Comparison of ENCODE assay signal across 9 cellular contexts in genomic region chr6:159978291-159979135, GRCh38. TPM values are rescaled to one million over a fixed set of nuclear protein-coding genes. Genes with fewer than 3 reads are reported as not detected.
DNase-seq lines count a peak whose midpoint lies in the region; ATAC-seq and TF ChIP-seq lines count a peak whose summit lies in the region.
"Had no signal": no experiment of that assay in that cellular context is flagged by ENCODE, and none has a peak within 500 bp of the region (broad histone marks: within the 10 kb centered on the region; RNA-seq: fewer than 3 reads in every experiment).

No MANE protein-coding gene starts in this region.

- peaks cover 0 to 79% of the 10 kb centered on the region in 2 donors for H3K4me1 ChIP-seq in right atrium auricular region
- peaks cover 56 to 85% of the 10 kb centered on the region in 2 donors for H3K4me1 ChIP-seq in thyroid gland

- DNase-seq in A172 (ENCODE audit: low spot score) (peak; percentile 77), T-cell (peak in 11 of 34 experiments; percentile 6 to 47 (median 24)), right atrium auricular region (ENCODE audit: low spot score) (no peak), thyroid gland (no peak), 8988T (no peak), CD14-positive monocyte (ENCODE audit: low spot score) (no peak)

- peak overlapping the region; percentile 44 to 67 (median 48) for H3K4me3 Mint-ChIP-seq in T-cell
- peak overlapping the region in 1 of 2 donors; percentile 85 for H3K4me3 Mint-ChIP-seq in CD14-positive monocyte

- H3K9me3 Mint-ChIP-seq in T-cell, result no peaks in the 10 kb centered on the region
- H3K9me3 Mint-ChIP-seq in CD14-positive monocyte, result peaks cover 0 to 8% (median 4%) of the 10 kb centered on the region in 7 donors

- H3K4me1 Mint-ChIP-seq in T-cell (peaks cover 93 to 97% (median 96%) of the 10 kb centered on the region in 3 donors), CD14-positive monocyte (peaks cover 85% of the 10 kb centered on the region)

- WGBS in thyroid gland, 2 donors, result 71 to 77% methylated on average over 12 to 13 of the region's 13 CpGs

- H3K9me3 ChIP-seq in right atrium auricular region (no peaks in the 10 kb centered on the region), thyroid gland (no peaks in the 10 kb centered on the region)
- H3K9me3 ChIP-seq: suprapubic skin had no signal

- H3K27me3 ChIP-seq in right atrium auricular region (no peaks in the 10 kb centered on the region), thyroid gland (no peaks in the 10 kb centered on the region)
- H3K27me3 ChIP-seq: suprapubic skin had no signal

- no peak overlapping the region for H3K4me3 ChIP-seq in right atrium auricular region
- H3K4me3 ChIP-seq in thyroid gland (replicated peaks in 1 of 3), result no peak overlapping the region
- H3K4me3 ChIP-seq: suprapubic skin had no signal

- ATAC-seq in GM18505 (IDR thresholded peaks at IDR 0.05; ENCODE audit: unreplicated experiment), result peak; percentile 24
- ATAC-seq in HG02973 (IDR thresholded peaks at IDR 0.05; ENCODE audit: unreplicated experiment), result peak; percentile 0
- peak in 3 of 4 experiments; percentile 5 to 42 (median 8) for ATAC-seq in T-cell (replicated peaks in 1 of 4)

- intact Hi-C loops in thyroid gland (cut with DNase I) (loop anchor here (10.0 kb wide), 1 partner anchor 56 kb away; no protein-coding TSS in a partner anchor), CD14-positive monocyte (cut with micrococcal nuclease) (loop anchor here in 1 of 2 donors (10.0 kb wide), 1 partner anchor 284 kb away; the partner anchor contains the start of gene SOD2)

- CTCF ChIA-PET in T-cell (lab: Charles Lee), result interaction anchor here in 1 of 2 donors (0.7 to 0.9 kb wide), 2 partner anchors 39 to 287 kb away, joined by 3 read pairs; no protein-coding TSS in a partner anchor

- H3K27me3 Mint-ChIP-seq in T-cell, result no peaks in the 10 kb centered on the region
- H3K27me3 Mint-ChIP-seq in CD14-positive monocyte (ENCODE audit: low read depth in 3 of 3), result peaks cover 42 to 59% (median 55%) of the 10 kb centered on the region in 3 donors

- H3K36me3 Mint-ChIP-seq in T-cell (no peaks in the 10 kb centered on the region), CD14-positive monocyte (peaks cover 36 to 61% of the 10 kb centered on the region in 2 donors)

- TF ChIP-seq CTCF in right atrium auricular region (IDR thresholded peaks at IDR 0.05), result no peak
- TF ChIP-seq CTCF in thyroid gland (IDR thresholded peaks at IDR 0.05), result no peak
- TF ChIP-seq CTCF in CD14-positive monocyte (IDR thresholded peaks at IDR 0.05), result no peak

- TF ChIP-seq POLR2A in GM18505 (IDR thresholded peaks at IDR 0.05; ENCODE audit: borderline replicate concordance, extremely low read depth, insufficient read depth, insufficient read length) (no peak), thyroid gland (IDR thresholded peaks at IDR 0.05) (no peak)

- POLR2A ChIA-PET in T-cell (lab: Charles Lee), result interaction anchor here in 1 of 2 donors (0.7 kb wide), 1 partner anchor 118 kb away, joined by 3 read pairs; no protein-coding TSS in a partner anchor

- peak overlapping the region; percentile 89 to 90 for H3K27ac Mint-ChIP-seq in T-cell
- no peak overlapping the region for H3K27ac Mint-ChIP-seq in CD14-positive monocyte

- peak overlapping the region; percentile 60 to 73 for H3K27ac ChIP-seq in right atrium auricular region
- peak overlapping the region in 2 of 3 donors; percentile 23 to 56 for H3K27ac ChIP-seq in thyroid gland
- H3K27ac ChIP-seq: suprapubic skin had no signal

- H3K36me3 ChIP-seq in right atrium auricular region (no peaks in the 10 kb centered on the region), thyroid gland (no peaks in the 10 kb centered on the region)
- H3K36me3 ChIP-seq: suprapubic skin had no signal

RNA-seq across cellular contexts. Expression of gene IGF2R, which starts 9.6 kb away (rescaled TPM):
- 78.4 and 99.8 TPM in 2 replicates for total RNA-seq in A172 (2014; rRNA removed; shearing (Covaris generic))
- total RNA-seq in T-cell, result 10 to 100 TPM; 63.4 to 87.5 (median 70.5) TPM
- 10 to 100 TPM; 47.9 to 48.9 TPM for total RNA-seq in right atrium auricular region
- 100 to 1,000 TPM in 2 of 4 donors, 10 to 100 TPM in 2; 82.1 to 104 (median 94.2) TPM for total RNA-seq in thyroid gland
- polyA plus RNA-seq in CD14-positive monocyte, result 1 to 10 TPM; 6.9 to 8.2 TPM

Comparison
In these comparisons a context has a peak if more than half of its experiments do, and no peak if none do; other contexts are left out.
1. H3K27ac Mint-ChIP-seq: peak in T-cell (2 of 2); none in CD14-positive monocyte (0 of 7).
2. Peak in every context shown above with its lines, with median percentiles within 50 percentile points of each other: ATAC-seq.